In the genomic region with DNA sequence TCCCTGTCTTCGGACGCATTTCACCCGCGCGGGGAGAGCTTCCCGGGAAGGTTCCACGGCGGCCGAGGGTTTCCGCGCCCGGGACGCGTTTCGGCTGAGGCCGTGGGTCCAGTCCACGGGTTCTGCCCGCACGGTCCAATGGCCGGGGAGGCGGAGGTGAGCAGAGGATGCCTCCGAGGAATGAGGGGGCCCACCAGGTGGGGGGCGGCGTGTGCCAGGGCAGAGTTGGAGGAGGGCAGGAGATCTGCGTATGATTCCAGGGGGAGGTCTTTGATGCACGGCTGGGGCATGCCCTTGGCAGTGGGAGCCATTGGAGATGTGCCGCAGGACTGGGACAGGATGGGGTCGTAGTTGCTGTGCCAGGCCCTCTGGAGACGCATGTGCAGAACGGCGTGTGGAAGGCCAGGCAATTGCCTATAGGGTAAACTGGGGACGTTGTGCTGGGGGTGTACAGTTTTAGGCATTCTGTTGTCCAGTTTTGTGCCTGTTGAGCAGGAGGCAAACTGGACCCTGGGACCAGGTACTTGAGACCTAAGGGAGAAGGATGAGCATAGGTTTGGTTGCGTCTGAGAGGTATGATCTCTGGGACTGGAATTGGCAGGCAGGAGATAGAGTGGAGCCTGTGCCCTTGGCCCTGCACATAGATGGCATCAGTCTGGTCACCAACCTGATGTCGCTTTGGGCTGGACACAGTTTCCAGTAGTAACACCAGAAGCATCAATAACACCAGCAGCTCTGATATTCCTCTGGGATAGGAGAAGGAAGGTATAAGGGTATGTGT, we compare ENCODE assay signal across 1 cellular context.
TF ChIP-seq lines count a peak whose summit lies in the region.

No MANE protein-coding gene starts in this region.

TF ChIP-seq in GM23338, 12 proteins besides CTCF, POLR2A, EP300 and RAD21 (continued from another document):
- TF ChIP-seq, protein P1, sequence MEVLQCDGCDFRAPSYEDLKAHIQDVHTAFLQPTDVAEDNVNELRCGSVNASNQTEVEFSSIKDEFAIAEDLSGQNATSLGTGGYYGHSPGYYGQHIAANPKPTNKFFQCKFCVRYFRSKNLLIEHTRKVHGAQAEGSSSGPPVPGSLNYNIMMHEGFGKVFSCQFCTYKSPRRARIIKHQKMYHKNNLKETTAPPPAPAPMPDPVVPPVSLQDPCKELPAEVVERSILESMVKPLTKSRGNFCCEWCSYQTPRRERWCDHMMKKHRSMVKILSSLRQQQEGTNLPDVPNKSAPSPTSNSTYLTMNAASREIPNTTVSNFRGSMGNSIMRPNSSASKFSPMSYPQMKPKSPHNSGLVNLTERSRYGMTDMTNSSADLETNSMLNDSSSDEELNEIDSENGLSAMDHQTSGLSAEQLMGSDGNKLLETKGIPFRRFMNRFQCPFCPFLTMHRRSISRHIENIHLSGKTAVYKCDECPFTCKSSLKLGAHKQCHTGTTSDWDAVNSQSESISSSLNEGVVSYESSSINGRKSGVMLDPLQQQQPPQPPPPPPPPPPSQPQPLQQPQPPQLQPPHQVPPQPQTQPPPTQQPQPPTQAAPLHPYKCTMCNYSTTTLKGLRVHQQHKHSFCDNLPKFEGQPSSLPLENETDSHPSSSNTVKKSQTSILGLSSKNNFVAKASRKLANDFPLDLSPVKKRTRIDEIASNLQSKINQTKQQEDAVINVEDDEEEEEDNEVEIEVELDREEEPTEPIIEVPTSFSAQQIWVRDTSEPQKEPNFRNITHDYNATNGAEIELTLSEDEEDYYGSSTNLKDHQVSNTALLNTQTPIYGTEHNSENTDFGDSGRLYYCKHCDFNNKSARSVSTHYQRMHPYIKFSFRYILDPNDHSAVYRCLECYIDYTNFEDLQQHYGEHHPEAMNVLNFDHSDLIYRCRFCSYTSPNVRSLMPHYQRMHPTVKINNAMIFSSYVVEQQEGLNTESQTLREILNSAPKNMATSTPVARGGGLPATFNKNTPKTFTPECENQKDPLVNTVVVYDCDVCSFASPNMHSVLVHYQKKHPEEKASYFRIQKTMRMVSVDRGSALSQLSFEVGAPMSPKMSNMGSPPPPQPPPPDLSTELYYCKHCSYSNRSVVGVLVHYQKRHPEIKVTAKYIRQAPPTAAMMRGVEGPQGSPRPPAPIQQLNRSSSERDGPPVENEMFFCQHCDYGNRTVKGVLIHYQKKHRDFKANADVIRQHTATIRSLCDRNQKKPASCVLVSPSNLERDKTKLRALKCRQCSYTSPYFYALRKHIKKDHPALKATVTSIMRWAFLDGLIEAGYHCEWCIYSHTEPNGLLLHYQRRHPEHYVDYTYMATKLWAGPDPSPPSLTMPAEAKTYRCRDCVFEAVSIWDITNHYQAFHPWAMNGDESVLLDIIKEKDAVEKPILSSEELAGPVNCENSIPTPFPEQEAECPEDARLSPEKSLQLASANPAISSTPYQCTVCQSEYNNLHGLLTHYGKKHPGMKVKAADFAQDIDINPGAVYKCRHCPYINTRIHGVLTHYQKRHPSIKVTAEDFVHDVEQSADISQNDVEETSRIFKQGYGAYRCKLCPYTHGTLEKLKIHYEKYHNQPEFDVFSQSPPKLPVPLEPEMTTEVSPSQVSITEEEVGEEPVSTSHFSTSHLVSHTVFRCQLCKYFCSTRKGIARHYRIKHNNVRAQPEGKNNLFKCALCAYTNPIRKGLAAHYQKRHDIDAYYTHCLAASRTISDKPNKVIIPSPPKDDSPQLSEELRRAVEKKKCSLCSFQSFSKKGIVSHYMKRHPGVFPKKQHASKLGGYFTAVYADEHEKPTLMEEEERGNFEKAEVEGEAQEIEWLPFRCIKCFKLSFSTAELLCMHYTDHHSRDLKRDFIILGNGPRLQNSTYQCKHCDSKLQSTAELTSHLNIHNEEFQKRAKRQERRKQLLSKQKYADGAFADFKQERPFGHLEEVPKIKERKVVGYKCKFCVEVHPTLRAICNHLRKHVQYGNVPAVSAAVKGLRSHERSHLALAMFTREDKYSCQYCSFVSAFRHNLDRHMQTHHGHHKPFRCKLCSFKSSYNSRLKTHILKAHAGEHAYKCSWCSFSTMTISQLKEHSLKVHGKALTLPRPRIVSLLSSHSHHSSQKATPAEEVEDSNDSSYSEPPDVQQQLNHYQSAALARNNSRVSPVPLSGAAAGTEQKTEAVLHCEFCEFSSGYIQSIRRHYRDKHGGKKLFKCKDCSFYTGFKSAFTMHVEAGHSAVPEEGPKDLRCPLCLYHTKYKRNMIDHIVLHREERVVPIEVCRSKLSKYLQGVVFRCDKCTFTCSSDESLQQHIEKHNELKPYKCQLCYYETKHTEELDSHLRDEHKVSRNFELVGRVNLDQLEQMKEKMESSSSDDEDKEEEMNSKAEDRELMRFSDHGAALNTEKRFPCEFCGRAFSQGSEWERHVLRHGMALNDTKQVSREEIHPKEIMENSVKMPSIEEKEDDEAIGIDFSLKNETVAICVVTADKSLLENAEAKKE (CRISPR knock-in tag; IDR thresholded peaks at IDR 0.05): no peak
- TF ChIP-seq JUNB (IDR thresholded peaks at IDR 0.05; ENCODE audit: unreplicated experiment) (no peak), REST (IDR thresholded peaks at IDR 0.05; ENCODE audit: unreplicated experiment) (no peak), EZH2phosphoT487 (IDR thresholded peaks at IDR 0.05; ENCODE audit: unreplicated experiment) (no peak)
TF ChIP-seq in GM23338: peak in this region for 0.
